In the genomic region with DNA sequence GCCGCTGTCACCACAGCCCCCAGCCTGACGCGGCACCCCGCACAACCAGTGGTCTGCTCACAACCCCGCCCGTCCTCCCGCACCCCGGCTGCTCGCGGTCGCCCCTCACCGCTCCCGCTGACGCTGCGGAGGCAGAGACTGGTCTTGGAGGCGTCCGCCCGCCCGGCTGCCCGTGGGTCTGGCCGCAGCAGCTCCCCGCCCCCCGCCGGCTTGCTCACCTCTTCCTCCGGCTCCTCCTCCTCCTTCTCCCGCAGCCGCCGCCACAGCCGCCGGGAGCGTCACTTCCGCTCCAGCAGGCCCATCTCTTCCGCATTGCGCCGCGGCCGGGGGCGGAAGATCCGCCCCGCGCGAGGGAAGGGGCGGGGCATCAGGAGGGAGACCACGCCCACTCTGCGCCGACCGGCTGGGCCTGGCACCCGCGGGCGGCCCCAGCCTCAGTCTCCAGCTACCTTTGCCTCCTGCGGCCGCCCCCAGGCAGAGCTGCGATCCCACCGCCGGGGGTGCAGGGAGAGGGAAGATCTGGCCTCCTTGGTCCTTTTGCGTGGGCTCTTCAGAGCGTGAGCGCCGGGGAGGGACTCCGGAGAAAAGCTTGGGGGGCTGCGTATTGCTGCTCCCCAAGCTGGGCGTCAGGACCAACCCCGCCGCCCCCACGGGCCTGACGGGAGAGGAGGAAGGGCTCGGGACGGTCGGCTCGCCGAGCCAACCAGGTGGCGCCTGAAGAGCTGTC, we compare ENCODE assay signal across 8 cellular contexts. TPM values are rescaled to one million over a fixed set of nuclear protein-coding genes. Genes with fewer than 3 reads are reported as not detected.
DNase-seq lines count a peak whose midpoint lies in the region; ATAC-seq and TF ChIP-seq lines count a peak whose summit lies in the region.

A gene with protein sequence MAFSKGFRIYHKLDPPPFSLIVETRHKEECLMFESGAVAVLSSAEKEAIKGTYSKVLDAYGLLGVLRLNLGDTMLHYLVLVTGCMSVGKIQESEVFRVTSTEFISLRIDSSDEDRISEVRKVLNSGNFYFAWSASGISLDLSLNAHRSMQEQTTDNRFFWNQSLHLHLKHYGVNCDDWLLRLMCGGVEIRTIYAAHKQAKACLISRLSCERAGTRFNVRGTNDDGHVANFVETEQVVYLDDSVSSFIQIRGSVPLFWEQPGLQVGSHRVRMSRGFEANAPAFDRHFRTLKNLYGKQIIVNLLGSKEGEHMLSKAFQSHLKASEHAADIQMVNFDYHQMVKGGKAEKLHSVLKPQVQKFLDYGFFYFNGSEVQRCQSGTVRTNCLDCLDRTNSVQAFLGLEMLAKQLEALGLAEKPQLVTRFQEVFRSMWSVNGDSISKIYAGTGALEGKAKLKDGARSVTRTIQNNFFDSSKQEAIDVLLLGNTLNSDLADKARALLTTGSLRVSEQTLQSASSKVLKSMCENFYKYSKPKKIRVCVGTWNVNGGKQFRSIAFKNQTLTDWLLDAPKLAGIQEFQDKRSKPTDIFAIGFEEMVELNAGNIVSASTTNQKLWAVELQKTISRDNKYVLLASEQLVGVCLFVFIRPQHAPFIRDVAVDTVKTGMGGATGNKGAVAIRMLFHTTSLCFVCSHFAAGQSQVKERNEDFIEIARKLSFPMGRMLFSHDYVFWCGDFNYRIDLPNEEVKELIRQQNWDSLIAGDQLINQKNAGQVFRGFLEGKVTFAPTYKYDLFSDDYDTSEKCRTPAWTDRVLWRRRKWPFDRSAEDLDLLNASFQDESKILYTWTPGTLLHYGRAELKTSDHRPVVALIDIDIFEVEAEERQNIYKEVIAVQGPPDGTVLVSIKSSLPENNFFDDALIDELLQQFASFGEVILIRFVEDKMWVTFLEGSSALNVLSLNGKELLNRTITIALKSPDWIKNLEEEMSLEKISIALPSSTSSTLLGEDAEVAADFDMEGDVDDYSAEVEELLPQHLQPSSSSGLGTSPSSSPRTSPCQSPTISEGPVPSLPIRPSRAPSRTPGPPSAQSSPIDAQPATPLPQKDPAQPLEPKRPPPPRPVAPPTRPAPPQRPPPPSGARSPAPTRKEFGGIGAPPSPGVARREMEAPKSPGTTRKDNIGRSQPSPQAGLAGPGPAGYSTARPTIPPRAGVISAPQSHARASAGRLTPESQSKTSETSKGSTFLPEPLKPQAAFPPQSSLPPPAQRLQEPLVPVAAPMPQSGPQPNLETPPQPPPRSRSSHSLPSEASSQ (N-terminal part only) (minus strand): TSS at position 286 of the 727 bp plus-strand sequence. CDS start 1,118 bp downstream, outside the sequence.

- H3K36me3 Mint-ChIP-seq in activated naive CD4-positive, alpha-beta T cell treated with anti-CD3 and anti-CD28 coated beads, Interleukin-2, amount 10 ng/mL, durations not matched to agents 7 days and 5 days, result peaks cover 13% of the 10 kb centered on the region

- peak; percentile 83 to 87 for TF ChIP-seq POLR2A in gastroesophageal sphincter (IDR thresholded peaks at IDR 0.05)

- no peak for TF ChIP-seq CTCF in gastroesophageal sphincter (IDR thresholded peaks at IDR 0.05)

- H3K9me3 Mint-ChIP-seq in activated naive CD4-positive, alpha-beta T cell treated with anti-CD3 and anti-CD28 coated beads, Interleukin-2, amount 10 ng/mL, durations not matched to agents 7 days and 5 days, result no peaks in the 10 kb centered on the region

- DNase-seq in NCI-H1048 (lab: John Stamatoyannopoulos, UW) (peak; percentile 82), SK-N-MC (ENCODE audit: low read depth, low spot score) (no peak), nucleus accumbens (lab: John Stamatoyannopoulos, UW) (peak; percentile 60 to 97 (median 91)), superior temporal gyrus (ENCODE audit: extremely low spot score) (peak; percentile 95)
- peak; percentile 96 for DNase-seq in activated naive CD4-positive, alpha-beta T cell treated with anti-CD3 and anti-CD28 coated beads, Interleukin-2, amount 10 ng/mL, durations not matched to agents 7 days and 5 days

- H3K4me3 Mint-ChIP-seq in activated naive CD4-positive, alpha-beta T cell treated with anti-CD3 and anti-CD28 coated beads, Interleukin-2, amount 10 ng/mL, durations not matched to agents 7 days and 5 days, result peak within 1 kb of the TSS; percentile 99

- H3K9ac ChIP-seq in SK-N-MC (ENCODE audit: insufficient read length), result peak within 1 kb of the TSS; percentile 82

- WGBS in gastroesophageal sphincter (ENCODE audit: low coverage in 1 of 2), 2 donors, result no CpG with 5 or more reads among the region's 72 CpGs

- TF ChIP-seq EP300 in gastroesophageal sphincter (IDR thresholded peaks at IDR 0.05), result no peak

- H3K27ac ChIP-seq in SK-N-MC, result peak within 1 kb of the TSS; percentile 15; the same call in 1 of the 2 replicates
- peak within 1 kb of the TSS; percentile 76 to 96 (median 94) for H3K27ac ChIP-seq in gastroesophageal sphincter

- H3K27me3 Mint-ChIP-seq in activated naive CD4-positive, alpha-beta T cell treated with anti-CD3 and anti-CD28 coated beads, Interleukin-2, amount 10 ng/mL, durations not matched to agents 7 days and 5 days, result peaks cover 6% of the 10 kb centered on the region

- H3K27ac Mint-ChIP-seq in activated naive CD4-positive, alpha-beta T cell treated with anti-CD3 and anti-CD28 coated beads, Interleukin-2, amount 10 ng/mL, durations not matched to agents 7 days and 5 days, result peak within 1 kb of the TSS; percentile 98

- peaks cover 50% of the 10 kb centered on the region for H3K4me1 Mint-ChIP-seq in activated naive CD4-positive, alpha-beta T cell treated with anti-CD3 and anti-CD28 coated beads, Interleukin-2, amount 10 ng/mL, durations not matched to agents 7 days and 5 days

- H3K27me3 ChIP-seq in gastroesophageal sphincter, result no peaks in the 10 kb centered on the region

- ATAC-seq in HG02588 (IDR thresholded peaks at IDR 0.05; ENCODE audit: unreplicated experiment), result peak; percentile 94
- peak; percentile 98 for ATAC-seq in gastroesophageal sphincter

- peak within 1 kb of the TSS; percentile 89 for H3K4me3 ChIP-seq in GM08714 (ENCODE audit: low read length)
- H3K4me3 ChIP-seq in SK-N-MC, result peak within 1 kb of the TSS; percentile 91
- peak within 1 kb of the TSS; percentile 67 to 82 for H3K4me3 ChIP-seq in gastroesophageal sphincter

- CTCF ChIA-PET in activated naive CD4-positive, alpha-beta T cell treated with anti-CD3 and anti-CD28 coated beads, Interleukin-2, amount 10 ng/mL, durations not matched to agents 7 days and 5 days (lab: Charles Lee), result interaction anchor here (1.4 kb wide), 1 partner anchor 44 kb away, joined by 5 read pairs; a partner anchor contains a TSS

- peaks cover 0 to 19% (median 7%) of the 10 kb centered on the region in 3 donors for H3K4me1 ChIP-seq in gastroesophageal sphincter

- H3K36me3 ChIP-seq in SK-N-MC (ENCODE audit: insufficient read depth, low read length), result peaks cover 9% of the 10 kb centered on the region
- peaks cover 0 to 14% of the 10 kb centered on the region in 2 donors for H3K36me3 ChIP-seq in gastroesophageal sphincter

- H3K9me3 ChIP-seq in SK-N-MC (ENCODE audit: low read depth, low read length), result no peaks in the 10 kb centered on the region
- H3K9me3 ChIP-seq in gastroesophageal sphincter, result no peaks in the 10 kb centered on the region

RNA-seq across cellular contexts. Expression of the gene that starts here (rescaled TPM):
- total RNA-seq in gastroesophageal sphincter, result 10 to 100 TPM in 2 of 4 donors, 1 to 10 TPM in 2; 8.8 to 12.4 (median 10.2) TPM
